8 cellular contexts compared by ENCODE assay signal in the genomic region with DNA sequence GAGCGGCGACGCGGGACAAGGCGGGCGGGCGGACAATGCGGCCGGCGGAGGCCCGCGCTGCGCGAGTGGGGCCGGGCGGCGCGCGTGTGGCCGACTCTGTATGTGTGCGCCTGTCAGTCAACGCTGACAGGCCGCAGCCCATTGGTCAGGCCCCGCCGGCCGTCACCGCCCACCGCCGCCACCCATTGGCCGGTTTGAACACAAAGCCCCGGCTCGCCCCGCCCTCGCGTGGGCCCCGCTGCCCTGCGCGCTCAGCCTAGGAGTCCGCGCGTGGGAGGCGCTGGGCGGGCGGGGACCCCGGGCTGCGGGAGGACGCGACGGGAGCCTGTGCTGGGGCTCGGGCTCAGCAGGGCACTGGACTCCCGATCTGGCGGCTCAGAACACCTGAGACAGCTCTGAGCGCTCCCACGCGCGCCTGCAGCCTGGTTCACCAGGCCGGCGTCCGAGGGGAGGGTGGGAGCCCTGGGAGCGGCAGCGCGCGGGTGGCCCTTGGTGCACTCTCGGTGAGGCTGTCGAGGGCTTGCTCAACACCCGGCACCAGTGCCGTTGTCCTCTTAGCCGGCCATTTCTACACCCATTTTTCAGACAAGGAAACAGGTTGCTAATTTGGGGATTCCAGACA. TPM values are rescaled to one million over a fixed set of nuclear protein-coding genes. Genes with fewer than 3 reads are reported as not detected.
A peak's percentile ranks its signal among the peaks of the same experiment; 100 is the strongest.
DNase-seq lines count a peak whose midpoint lies in the region; ATAC-seq, FAIRE-seq and TF ChIP-seq lines count a peak whose summit lies in the region.

Gene SUN2, minus strand, starts transcription at position 88 of the 622 bp plus-strand sequence. CDS start 3,370 bp downstream, outside the sequence.

- TF ChIP-seq RAD21 in H1 (IDR thresholded peaks at IDR 0.05 in 1 of 2, conservative IDR thresholded peaks at IDR 0.05 in 1 of 2; ENCODE audit: low read depth in 2 of 2, low read length in 2 of 2) = no peak

- POLR2A ChIA-PET in H1 (lab: Charles Lee; ENCODE audit: partially characterized antibody) = interaction anchor here (1.4 to 3.5 kb wide), 4 partner anchors 9 to 15 kb away, joined by 3 to 23 read pairs (median 8); no protein-coding TSS in a partner anchor

- H3K4ac ChIP-seq in H1 (replicated peaks; ENCODE audit: insufficient read length, low read depth, low read length) = no peak within 1 kb of the TSS
- peak within 1 kb of the TSS; percentile 37 to 82 for H3K4ac ChIP-seq in mesenchymal stem cell (ENCODE audit: low read depth in 1 of 2, low read length in 2 of 2)

- H3K14ac ChIP-seq in H1 (ENCODE audit: insufficient read length) = no peak within 1 kb of the TSS
- H3K14ac ChIP-seq in mesenchymal stem cell (ENCODE audit: low read length in 2 of 2) = peak within 1 kb of the TSS in 1 of 2 experiments; percentile 47

- no peak within 1 kb of the TSS for H2AFZ ChIP-seq in H1 (ENCODE audit: low read length)
- peak within 1 kb of the TSS; percentile 88 for H2AFZ ChIP-seq in mesenchymal stem cell (ENCODE audit: low read depth, low read length)

- H3K56ac ChIP-seq in H1 (replicated peaks; ENCODE audit: insufficient read length, low read depth, low read length) = no peak within 1 kb of the TSS

- peak within 1 kb of the TSS; percentile 71; the same call in 1 of the 2 replicates for H3K18ac ChIP-seq in H1 (ENCODE audit: extremely low read depth, low read length)
- H3K18ac ChIP-seq in mesenchymal stem cell (ENCODE audit: low read depth in 1 of 2, low read length in 2 of 2) = peak within 1 kb of the TSS; percentile 82 to 88

- 2% methylated on average over 17 of the region's 68 CpGs; no CpG with 5 or more reads in 1 of the 2 experiments for WGBS in H1 (ENCODE audit: extremely low coverage in 1 of 2, insufficient coverage in 1 of 2, insufficient read length in 1 of 2, insufficient replicate concordance in 2 of 2, low coverage in 1 of 2, low lambda C conversion rate in 2 of 2, missing lambda C conversion rate in 1 of 2), 2 experiments
- WGBS in mesenchymal stem cell = 1% methylated on average over 47 of the region's 68 CpGs

- TF ChIP-seq CTCF in H1 (IDR thresholded peaks at IDR 0.05; ENCODE audit: control extremely low read depth in 1 of 3, insufficient read depth in 1 of 3, low read depth in 1 of 3, low read length in 3 of 3) = no peak

- H3K9ac ChIP-seq in H1 (replicated peaks in 1 of 4; ENCODE audit: extremely low read depth in 1 of 4, low read depth in 3 of 4, low read length in 3 of 4) (peak within 1 kb of the TSS in 2 of 4 experiments; percentile 15 to 74; a peak in 3 of 7 replicates), mesenchymal stem cell (ENCODE audit: low read length) (peak within 1 kb of the TSS; percentile 94)

- H4K8ac ChIP-seq in H1 (ENCODE audit: extremely low read depth, insufficient read depth, low read length) = peak within 1 kb of the TSS; percentile 72; the same call in 1 of the 2 replicates
- peak within 1 kb of the TSS; percentile 96 for H4K8ac ChIP-seq in mesenchymal stem cell (ENCODE audit: low read length)

- no peak within 1 kb of the TSS for H4K5ac ChIP-seq in H1 (ENCODE audit: insufficient read length, low read depth, low read length)

- no peaks in the 10 kb centered on the region for H4K20me1 ChIP-seq in H1 (replicated peaks in 1 of 2; ENCODE audit: control insufficient read depth in 1 of 2, insufficient read depth in 2 of 2, low read length in 2 of 2)

- H3K27ac ChIP-seq in H1 (ENCODE audit: low read depth, low read length) (no peak within 1 kb of the TSS; the same call in 1 of the 2 replicates), mesenchymal stem cell (ENCODE audit: low read length, poor library complexity, severe bottlenecking) (peak within 1 kb of the TSS; percentile 77)

- no peak within 1 kb of the TSS for H2BK5ac ChIP-seq in H1 (ENCODE audit: low read depth, low read length)
- H2BK5ac ChIP-seq in mesenchymal stem cell (ENCODE audit: low read depth, low read length, poor library complexity, severe bottlenecking) = no peak within 1 kb of the TSS

- no peak within 1 kb of the TSS for H2BK20ac ChIP-seq in H1 (ENCODE audit: low read length)

- no peak for TF ChIP-seq POLR2A in H1 (IDR thresholded peaks at IDR 0.05; ENCODE audit: control extremely low read depth in 1 of 2, low read depth in 2 of 2, low read length in 2 of 2)

- no peaks in the 10 kb centered on the region for H3K36me3 ChIP-seq in H1 (ENCODE audit: control insufficient read depth in 2 of 4, insufficient read depth in 4 of 4, low read length in 3 of 4)
- peaks cover 15 to 19% of the 10 kb centered on the region in 2 experiments for H3K36me3 ChIP-seq in mesenchymal stem cell (ENCODE audit: control insufficient read depth in 1 of 2, insufficient read depth in 2 of 2, low read depth in 1 of 2, low read length in 2 of 2)

- peak; percentile 98 for DNase-seq in AG20443 (ENCODE audit: low spot score)
- DNase-seq in NOMO-1 (lab: John Stamatoyannopoulos, UW; ENCODE audit: unreplicated experiment in 2 of 2) = peak; percentile 73 to 86
- DNase-seq in activated CD8-positive, alpha-beta memory T cell treated with anti-CD3 and anti-CD28 coated beads for 48 hours (ENCODE audit: low read depth in 2 of 3, low spot score in 2 of 3) = peak; percentile 76 to 92 (median 88)
- peak in 1 of 2 experiments; percentile 88 for DNase-seq in H1 (ENCODE audit: low read depth in 1 of 2, low spot score in 2 of 2)
- DNase-seq in mesenchymal stem cell = peak; percentile 85
- DNase-seq in stimulated activated CD8-positive, alpha-beta memory T cell treated with anti-CD3 and anti-CD28 coated beads, Interleukin-12 subunit alpha, Interleukin-12 subunit beta, amount 100 ng/mL, for 24 hours (ENCODE audit: extremely low read depth) = peak; percentile 83

- CTCF ChIA-PET in H1 (lab: Charles Lee; ENCODE audit: partially characterized antibody) = interaction anchor here (0.6 to 6.0 kb wide), 5 partner anchors 10 to 431 kb away, joined by 3 to 44 read pairs (median 3); no protein-coding TSS in a partner anchor

- 0 out of 2 replicates have a peak within 1 kb of the TSS, but pooled peaks have one; percentile 19 for H2BK15ac ChIP-seq in H1 (ENCODE audit: low read length)
- no peak within 1 kb of the TSS for H2BK15ac ChIP-seq in mesenchymal stem cell (ENCODE audit: low read depth, poor library complexity, severe bottlenecking)

- H3K9me3 ChIP-seq in H1 (ENCODE audit: insufficient read depth in 2 of 2, low read depth in 1 of 2, low read length in 1 of 2) = no peaks in the 10 kb centered on the region
- H3K9me3 ChIP-seq in mesenchymal stem cell (ENCODE audit: control insufficient read depth, low read length) = no peaks in the 10 kb centered on the region

- H3K4me1 ChIP-seq in H1 (replicated peaks in 1 of 4; ENCODE audit: control insufficient read depth in 3 of 4, insufficient read depth in 4 of 4, low read length in 3 of 4) = peaks cover 4 to 16% (median 8%) of the 10 kb centered on the region in 4 experiments
- H3K4me1 ChIP-seq in mesenchymal stem cell (ENCODE audit: control insufficient read depth, insufficient read depth, low read depth, low read length) = peaks cover 15% of the 10 kb centered on the region

- H3K4me2 ChIP-seq in H1 (ENCODE audit: insufficient read depth in 1 of 2, low read depth in 2 of 2, low read length in 2 of 2) (peak within 1 kb of the TSS; percentile 80 to 88), mesenchymal stem cell (ENCODE audit: low read length, poor library complexity, severe bottlenecking) (peak within 1 kb of the TSS; percentile 85)

- H2AK5ac ChIP-seq in H1 (ENCODE audit: low read depth, low read length) (no peak within 1 kb of the TSS), mesenchymal stem cell (ENCODE audit: low read length, severe bottlenecking) (no peak within 1 kb of the TSS)

- no peaks in the 10 kb centered on the region for H3K79me2 ChIP-seq in H1 (ENCODE audit: control insufficient read depth in 1 of 2, insufficient read depth in 2 of 2, low read length in 2 of 2)

- peaks cover 17% of the 10 kb centered on the region; the same call in 1 of the 2 replicates for H3K23me2 ChIP-seq in H1 (ENCODE audit: low read depth, low read length)

- H2BK120ac ChIP-seq in H1 (replicated peaks; ENCODE audit: low read depth, low read length) (no peak within 1 kb of the TSS), mesenchymal stem cell (ENCODE audit: low read depth, low read length) (peak within 1 kb of the TSS; percentile 13)

- no peak for FAIRE-seq in H1 (lab: Jason Lieb, UNC)

- ATAC-seq in GM18873 (IDR thresholded peaks at IDR 0.05; ENCODE audit: low FRiP score, unreplicated experiment) (peak; percentile 43), HG03135 (IDR thresholded peaks at IDR 0.05; ENCODE audit: unreplicated experiment) (peak; percentile 53)

- H3K23ac ChIP-seq in H1 (ENCODE audit: insufficient read length) (no peak within 1 kb of the TSS), mesenchymal stem cell (ENCODE audit: low read length in 2 of 2) (no peak within 1 kb of the TSS)

- no peak for TF ChIP-seq EP300 in H1 (IDR thresholded peaks at IDR 0.05; ENCODE audit: borderline replicate concordance in 1 of 2, low read depth in 2 of 2, low read length in 2 of 2)

- H3K4me3 ChIP-seq in H1 (ENCODE audit: extremely low read depth in 1 of 4, insufficient read depth in 2 of 4, low read depth in 3 of 4, low read length in 4 of 4) (peak within 1 kb of the TSS; percentile 57 to 81 (median 60)), mesenchymal stem cell (ENCODE audit: insufficient read depth in 1 of 2, low read depth in 1 of 2, low read length in 2 of 2) (peak within 1 kb of the TSS; percentile 77 to 88)

- H2BK12ac ChIP-seq in H1 (ENCODE audit: low read depth, low read length) (no peak within 1 kb of the TSS; the same call in 1 of the 2 replicates), mesenchymal stem cell (ENCODE audit: low read length in 2 of 2) (peak within 1 kb of the TSS in 1 of 2 experiments; percentile 47)

- H4K91ac ChIP-seq in H1 (replicated peaks; ENCODE audit: insufficient read length, low read length) = no peak within 1 kb of the TSS
- H4K91ac ChIP-seq in mesenchymal stem cell (ENCODE audit: low read length) = peak within 1 kb of the TSS; percentile 76

- H3K27me3 ChIP-seq in H1 (replicated peaks in 1 of 4; ENCODE audit: control insufficient read depth in 3 of 4, extremely low read depth in 1 of 4, insufficient read depth in 3 of 4, low read length in 3 of 4) (peaks cover 0 to 7% (median 5%) of the 10 kb centered on the region in 4 experiments; a peak in 5 of 7 replicates), mesenchymal stem cell (ENCODE audit: control insufficient read depth in 1 of 2, insufficient read depth in 1 of 2, low read length in 2 of 2) (no peaks in the 10 kb centered on the region)

- H3K79me1 ChIP-seq in H1 (ENCODE audit: low read depth, low read length) (no peaks in the 10 kb centered on the region), mesenchymal stem cell (replicated peaks; ENCODE audit: low read length, poor library complexity, severe bottlenecking) (peaks cover 19% of the 10 kb centered on the region)

RNA-seq across cellular contexts. Expression of gene SUN2, which starts in this region (rescaled TPM):
- total RNA-seq in H1 (2021; fragmentation: NEBNext Ultra II Directional; extraction: Animal tissue kit (Norgen Biotek cat#: 25700)) = 10.5 and 11.7 TPM in 2 replicates
- 5.1 and 8.3 TPM in 2 replicates for polyA plus RNA-seq in H1 (2011; rRNA removed)
- 8.5 TPM for polyA plus RNA-seq in H1 (2011; cell fraction: cytosol; rRNA removed)
- 20.5 TPM for polyA plus RNA-seq in H1 (2011; cell fraction: nucleus; rRNA removed)
- polyA plus RNA-seq in H1 (2012, experiment 1 of 2) = 12.3 to 22.3 TPM (median 17.1 TPM) in 4 replicates
- polyA plus RNA-seq in H1 (2012, experiment 2 of 2) = 9.0 TPM
- polyA plus RNA-seq in H1 (2013, experiment 1 of 2) = 11.5 TPM
- 10.8 TPM for polyA plus RNA-seq in H1 (2013, experiment 2 of 2)
- 9.8 and 10.0 TPM in 2 replicates for polyA minus RNA-seq in H1 (2011; rRNA and poly(A)+ RNA removed)
- 13.1 TPM for polyA minus RNA-seq in H1 (2011; cell fraction: cytosol; rRNA and poly(A)+ RNA removed)
- polyA minus RNA-seq in H1 (2011; cell fraction: nucleus; rRNA and poly(A)+ RNA removed) = 14.1 TPM
- 22.3 TPM for polyA plus RNA-seq in mesenchymal stem cell (2013, experiment 1 of 2)
- 21.7 TPM for polyA plus RNA-seq in mesenchymal stem cell (2013, experiment 2 of 2)
